In the genomic region with DNA sequence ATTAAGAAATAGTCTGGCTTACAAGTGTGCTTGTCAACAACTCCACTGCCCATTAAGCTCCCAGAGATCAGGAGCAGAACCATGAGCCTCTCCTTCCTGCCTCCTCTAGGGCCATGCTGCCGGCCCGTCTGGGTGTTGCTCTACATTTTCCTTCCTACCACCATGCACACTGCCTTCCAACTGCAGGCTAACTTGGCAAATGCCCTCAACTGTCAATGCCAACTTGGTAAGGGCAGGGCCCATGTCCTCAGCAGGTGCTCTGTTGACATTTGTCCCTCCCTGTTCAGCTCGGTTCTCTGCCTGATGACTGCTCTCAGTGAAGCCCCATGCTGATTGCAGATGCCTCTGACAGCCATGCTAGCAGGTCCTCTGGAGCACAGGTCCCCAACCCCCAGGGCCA, we compare ENCODE assay signal across 19 cellular contexts.
"Had no signal": no experiment of that assay in that cellular context is flagged by ENCODE, and none has a peak within 500 bp of the region (broad histone marks: within the 10 kb centered on the region; RNA-seq: fewer than 3 reads in every experiment).

No MANE protein-coding gene starts in this region.

- H3K4me1 Mint-ChIP-seq: memory B cell; natural killer cell; stimulated activated effector memory CD8-positive, alpha-beta T cell treated with anti-CD3 and anti-CD28 coated beads, Interleukin-12 subunit alpha, Interleukin-12 subunit beta, amount 100 ng/mL, for 72 hours had no signal

- H3K36me3 Mint-ChIP-seq: memory B cell; natural killer cell; stimulated activated effector memory CD8-positive, alpha-beta T cell treated with anti-CD3 and anti-CD28 coated beads, Interleukin-12 subunit alpha, Interleukin-12 subunit beta, amount 100 ng/mL, for 72 hours had no signal

- H3K27ac ChIP-seq: dorsolateral prefrontal cortex, hepatocyte, neutrophil, pancreas, sigmoid colon, stomach, thyroid gland had no signal

- H3K79me2 ChIP-seq: hepatocyte had no signal

- DNase-seq: cerebellar nuclear complex; dorsolateral prefrontal cortex; effector CD4-positive, alpha-beta T cell; kidney; natural killer cell; pancreas; retina; sigmoid colon; stimulated activated CD4-positive, alpha-beta T cell treated with anti-CD3 and anti-CD28 coated beads, Interleukin-2, amount 100 ng/mL, for 24 hours; stimulated activated CD4-positive, alpha-beta T cell treated with anti-CD3 and anti-CD28 coated beads, Interleukin-4, amount 100 ng/mL, for 24 hours; stimulated activated naive CD4-positive, alpha-beta T cell treated with Interleukin-2 at 50 U/mL for 16 hours; stomach; thyroid gland; trophoblast cell had no signal

- H3K27ac Mint-ChIP-seq: memory B cell; natural killer cell; stimulated activated effector memory CD8-positive, alpha-beta T cell treated with anti-CD3 and anti-CD28 coated beads, Interleukin-12 subunit alpha, Interleukin-12 subunit beta, amount 100 ng/mL, for 72 hours had no signal

- H3K4me2 ChIP-seq: hepatocyte had no signal

- ATAC-seq: natural killer cell; stimulated activated effector memory CD8-positive, alpha-beta T cell treated with anti-CD3 and anti-CD28 coated beads, Interleukin-12 subunit alpha, Interleukin-12 subunit beta, amount 100 ng/mL, for 72 hours had no signal

- H2AFZ ChIP-seq: hepatocyte had no signal

- H3K9me3 ChIP-seq: neutrophil, pancreas, sigmoid colon, stomach, thyroid gland had no signal

- H3K4me1 ChIP-seq: sigmoid colon, stomach, thyroid gland had no signal

- H3K27me3 ChIP-seq: neutrophil, pancreas, sigmoid colon, stomach, thyroid gland had no signal

- H3K36me3 ChIP-seq: neutrophil, pancreas, sigmoid colon, stomach, thyroid gland had no signal

- H3K4me3 ChIP-seq: dorsolateral prefrontal cortex, hepatocyte, lung, pancreas, sigmoid colon, stomach, thyroid gland had no signal

- H3K9me3 Mint-ChIP-seq: memory B cell; natural killer cell; stimulated activated effector memory CD8-positive, alpha-beta T cell treated with anti-CD3 and anti-CD28 coated beads, Interleukin-12 subunit alpha, Interleukin-12 subunit beta, amount 100 ng/mL, for 72 hours had no signal

- H3K4me3 Mint-ChIP-seq: memory B cell; natural killer cell; stimulated activated effector memory CD8-positive, alpha-beta T cell treated with anti-CD3 and anti-CD28 coated beads, Interleukin-12 subunit alpha, Interleukin-12 subunit beta, amount 100 ng/mL, for 72 hours had no signal
